In genomic region chr5:154811653-154812465, GRCh38 we compare ENCODE assay signal across 8 cellular contexts. TPM values are rescaled to one million over a fixed set of nuclear protein-coding genes. Genes with fewer than 3 reads are reported as not detected.
DNase-seq lines count a peak whose midpoint lies in the region; ATAC-seq and TF ChIP-seq lines count a peak whose summit lies in the region.

No MANE protein-coding gene starts in this region.

- no peak overlapping the region for H3K4me3 Mint-ChIP-seq in activated B cell treated with CpG ODN at 0.5 μM for 24 hours

- H3K27me3 Mint-ChIP-seq in activated B cell treated with CpG ODN at 0.5 μM for 24 hours = no peaks in the 10 kb centered on the region

- peak; percentile 37 for DNase-seq in COR-L47 (lab: John Stamatoyannopoulos, UW)
- DNase-seq in NCI-H1694 (lab: John Stamatoyannopoulos, UW) = peak; percentile 37
- peak; percentile 32 for DNase-seq in activated B cell treated with CpG ODN at 0.5 μM for 24 hours
- DNase-seq in central memory CD4-positive, alpha-beta T cell = peak; percentile 57
- DNase-seq in kidney tubule cell (ENCODE audit: low spot score) = peak; percentile 67
- DNase-seq in stimulated activated CD4-positive, alpha-beta T cell treated with anti-CD3 and anti-CD28 coated beads, Interleukin-4, amount 100 ng/mL, for 4 hours = peak; percentile 46 to 55

- intact Hi-C loops in activated B cell treated with CpG ODN at 0.5 μM for 24 hours (cut with micrococcal nuclease) = loop anchor here (1.0 to 10.0 kb wide), 4 partner anchors 46 to 367 kb away; partner anchors contain the start of genes CNOT8, LARP1 and SAP30L

- H3K9me3 Mint-ChIP-seq in activated B cell treated with CpG ODN at 0.5 μM for 24 hours = no peaks in the 10 kb centered on the region

- no peak overlapping the region for H3K27ac Mint-ChIP-seq in activated B cell treated with CpG ODN at 0.5 μM for 24 hours

- POLR2A ChIA-PET in activated B cell treated with CpG ODN at 0.5 μM for 24 hours (lab: Charles Lee) = no interaction called here

- ATAC-seq in GM21528 (IDR thresholded peaks at IDR 0.05; ENCODE audit: low FRiP score, unreplicated experiment) (peak; percentile 69), activated B cell treated with CpG ODN at 0.5 μM for 24 hours (ENCODE audit: low read depth) (peak; percentile 88), GM18520 (IDR thresholded peaks at IDR 0.05; ENCODE audit: unreplicated experiment) (no peak)

- peak; percentile 95 for TF ChIP-seq CTCF in activated B cell treated with CpG ODN at 0.5 μM for 24 hours (IDR thresholded peaks at IDR 0.05)

- H3K4me1 Mint-ChIP-seq in activated B cell treated with CpG ODN at 0.5 μM for 24 hours = peaks cover 26% of the 10 kb centered on the region

- CTCF ChIA-PET in activated B cell treated with CpG ODN at 0.5 μM for 24 hours (lab: Charles Lee) = interaction anchor here (0.9 to 1.4 kb wide), 4 partner anchors 19 to 161 kb away, joined by 3 to 14 read pairs (median 4); no protein-coding TSS in a partner anchor

- peaks cover 90% of the 10 kb centered on the region for H3K36me3 Mint-ChIP-seq in activated B cell treated with CpG ODN at 0.5 μM for 24 hours (ENCODE audit: low read depth)

RNA-seq across cellular contexts. Expression of gene FAXDC2, which starts 38.5 kb away (rescaled TPM):
- not detected in 2 replicates for total RNA-seq in activated B cell treated with CpG ODN at 0.5 μM for 24 hours

RNA-seq across cellular contexts. Expression of gene CNOT8, which starts 46.6 kb away (rescaled TPM):
- total RNA-seq in activated B cell treated with CpG ODN at 0.5 μM for 24 hours = 48.6 and 57.3 TPM in 2 replicates

RNA-seq across cellular contexts. Expression of gene LARP1, which starts 56.7 kb away (rescaled TPM):
- 205 and 231 TPM in 2 replicates for total RNA-seq in activated B cell treated with CpG ODN at 0.5 μM for 24 hours
